In genomic region chr3:7568526-7569184, GRCh38 we compare ENCODE assay signal across 26 cellular contexts.
"Had no signal": no experiment of that assay in that cellular context is flagged by ENCODE, and none has a peak within 500 bp of the region (broad histone marks: within the 10 kb centered on the region; RNA-seq: fewer than 3 reads in every experiment).

No MANE protein-coding gene starts in this region.

- H3K27ac ChIP-seq: colonic mucosa, epithelial cell of prostate, esophagus squamous epithelium, gastrocnemius medialis, heart right ventricle, left lung, lower lobe of right lung had no signal

- DNase-seq: colonic mucosa; cortex of kidney; effector CD8-positive, alpha-beta T cell; effector memory CD8-positive, alpha-beta T cell; endodermal cell; erythroblast; esophagus squamous epithelium; foreskin fibroblast; foreskin melanocyte; gastrocnemius medialis; glutamatergic neuron; head of caudate nucleus; heart right ventricle; hippocampal formation; kidney glomerular epithelial cell; left ventricle myocardium superior; lower lobe of right lung; mesenchymal stem cell; midbrain had no signal

- H3K4me3 Mint-ChIP-seq: dendritic cell treated with granulocyte-macrophage colony-stimulating factor and Interleukin-4, amounts not matched to agents 40 ng/mL and 50 ng/mL, for 4 days; effector memory CD8-positive, alpha-beta T cell; endodermal cell had no signal

- H3K27me3 Mint-ChIP-seq: dendritic cell treated with granulocyte-macrophage colony-stimulating factor and Interleukin-4, amounts not matched to agents 40 ng/mL and 50 ng/mL, for 4 days; effector memory CD8-positive, alpha-beta T cell had no signal

- H3K4me3 ChIP-seq: colonic mucosa, esophagus squamous epithelium, gastrocnemius medialis, heart right ventricle, left lung, lower lobe of right lung had no signal

- H3K9me3 ChIP-seq: colonic mucosa, esophagus squamous epithelium, gastrocnemius medialis, lower lobe of right lung had no signal

- H3K4me1 ChIP-seq: colonic mucosa, esophagus squamous epithelium, gastrocnemius medialis, heart right ventricle, left lung, lower lobe of right lung had no signal

- FAIRE-seq: endometrium, islet of Langerhans, keratinocyte had no signal

- H3K27ac Mint-ChIP-seq: effector memory CD8-positive, alpha-beta T cell; endodermal cell had no signal

- ATAC-seq: effector memory CD8-positive, alpha-beta T cell; esophagus mucosa; gastrocnemius medialis; heart right ventricle; left lung; left ventricle myocardium superior; lower lobe of right lung had no signal

- H3K36me3 ChIP-seq: colonic mucosa, esophagus squamous epithelium, gastrocnemius medialis, heart right ventricle, left lung, lower lobe of right lung had no signal
